22 cellular contexts compared by ENCODE assay signal in the genomic region with DNA sequence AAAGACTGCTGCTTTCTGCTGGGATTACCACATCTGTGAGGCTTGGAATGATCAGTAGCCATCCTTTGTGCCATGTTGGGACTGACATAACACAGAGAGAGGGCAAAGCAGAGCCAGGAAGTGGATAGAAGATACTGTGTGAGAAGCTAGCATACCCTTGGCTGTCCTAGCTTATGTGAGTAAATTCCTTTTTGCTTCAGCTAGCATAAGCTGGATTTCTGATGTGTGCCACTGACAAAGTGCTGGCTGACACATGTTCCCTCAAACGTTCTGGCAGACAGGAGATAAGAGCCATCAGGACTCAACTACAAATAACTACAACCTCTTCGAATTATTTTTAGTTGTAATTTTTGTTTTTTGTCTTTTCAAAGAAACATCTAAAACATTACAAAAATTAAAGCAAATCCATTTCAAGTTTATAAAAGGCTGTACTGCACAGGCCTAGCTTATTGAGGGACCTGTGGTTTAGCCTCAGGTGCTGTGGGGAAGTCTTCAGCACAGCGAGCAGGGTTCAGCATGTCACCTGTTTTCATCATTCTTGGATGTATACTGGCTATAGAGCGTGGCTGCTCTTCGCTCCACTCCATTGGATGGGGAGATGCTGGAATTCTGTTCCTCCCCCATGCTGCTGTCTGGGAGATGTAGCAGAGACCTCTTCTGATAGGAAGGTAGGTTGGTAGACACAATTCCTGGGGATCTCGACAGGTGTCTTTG.
A peak's percentile ranks its signal among the peaks of the same experiment; 100 is the strongest.
DNase-seq lines count a peak whose midpoint lies in the region; ATAC-seq, FAIRE-seq and TF ChIP-seq lines count a peak whose summit lies in the region.
"Had no signal": no experiment of that assay in that cellular context is flagged by ENCODE, and none has a peak within 500 bp of the region (broad histone marks: within the 10 kb centered on the region; RNA-seq: fewer than 3 reads in every experiment).

No MANE protein-coding gene starts in this region.

- H3K27me3 Mint-ChIP-seq in mesothelial cell of epicardium (ENCODE audit: low read depth): no peaks in the 10 kb centered on the region
- no peaks in the 10 kb centered on the region for H3K27me3 Mint-ChIP-seq in activated T-cell treated with anti-CD3 and anti-CD28 coated beads, Interleukin-2, amount 50 U/mL, for 72 hours (ENCODE audit: low read depth)
- H3K27me3 Mint-ChIP-seq: activated B cell treated with CpG ODN at 0.5 μM for 24 hours; activated CD4-positive, alpha-beta memory T cell treated with anti-CD3 and anti-CD28 coated beads for 36 hours; CD4-positive, alpha-beta T cell; central memory CD8-positive, alpha-beta T cell; IgD-negative memory B cell had no signal

- TF ChIP-seq CTCF in AG10803 (conservative IDR thresholded peaks at IDR 0.05; ENCODE audit: low read length): no peak
- TF ChIP-seq CTCF in fibroblast of villous mesenchyme (IDR thresholded peaks at IDR 0.05; ENCODE audit: insufficient read depth, low read depth, low read length): no peak
- TF ChIP-seq CTCF in mesothelial cell of epicardium (IDR thresholded peaks at IDR 0.05; ENCODE audit: unreplicated experiment): no peak
- no peak for TF ChIP-seq CTCF in D721Med (IDR thresholded peaks at IDR 0.05; ENCODE audit: insufficient read depth, missing control alignments)

- H3K27ac Mint-ChIP-seq in mesothelial cell of epicardium: peak overlapping the region; percentile 76
- H3K27ac Mint-ChIP-seq in activated T-cell treated with anti-CD3 and anti-CD28 coated beads, Interleukin-2, amount 50 U/mL, for 72 hours: no peak overlapping the region
- H3K27ac Mint-ChIP-seq: activated CD4-positive, alpha-beta memory T cell treated with anti-CD3 and anti-CD28 coated beads for 36 hours; CD4-positive, alpha-beta T cell had no signal

- H3K4me1 Mint-ChIP-seq in mesothelial cell of epicardium: no peaks in the 10 kb centered on the region
- H3K4me1 Mint-ChIP-seq in activated T-cell treated with anti-CD3 and anti-CD28 coated beads, Interleukin-2, amount 50 U/mL, for 72 hours (ENCODE audit: low read depth): no peaks in the 10 kb centered on the region
- H3K4me1 Mint-ChIP-seq: central memory CD8-positive, alpha-beta T cell had no signal

- no peak for FAIRE-seq in D721Med (lab: Jason Lieb, UNC)

- H3K9me3 Mint-ChIP-seq in mesothelial cell of epicardium: no peaks in the 10 kb centered on the region
- H3K9me3 Mint-ChIP-seq in activated T-cell treated with anti-CD3 and anti-CD28 coated beads, Interleukin-2, amount 50 U/mL, for 72 hours: no peaks in the 10 kb centered on the region
- H3K9me3 Mint-ChIP-seq: activated B cell treated with CpG ODN at 0.5 μM for 24 hours; activated CD4-positive, alpha-beta memory T cell treated with anti-CD3 and anti-CD28 coated beads for 36 hours; CD4-positive, alpha-beta T cell; central memory CD8-positive, alpha-beta T cell; IgD-negative memory B cell had no signal

- peak; percentile 80 for DNase-seq in AG10803 (ENCODE audit: low read depth)
- peak; percentile 14 for DNase-seq in RPMI7951 (ENCODE audit: low read depth)
- DNase-seq in fibroblast of villous mesenchyme (ENCODE audit: low read depth): peak; percentile 45
- DNase-seq in mesothelial cell of epicardium (ENCODE audit: low spot score in 2 of 2, unreplicated experiment in 2 of 2): no peak
- DNase-seq in NOMO-1 (lab: John Stamatoyannopoulos, UW; ENCODE audit: unreplicated experiment in 2 of 2): no peak
- DNase-seq in D721Med (ENCODE audit: insufficient read length, low spot score): no peak
- no peak for DNase-seq in activated T-cell treated with anti-CD3 and anti-CD28 coated beads, Interleukin-2, amount 50 U/mL, for 72 hours
- DNase-seq: activated B cell treated with CpG ODN at 0.5 μM for 24 hours; activated CD4-positive, alpha-beta memory T cell treated with anti-CD3 and anti-CD28 coated beads for 36 hours; activated gamma-delta T cell treated with Interleukin-2 at 50 U/mL for 16 hours; aorta; CD4-positive, alpha-beta T cell; DMS53; left lung; NCI-H146; NCI-H2171 treated with DMSO at 0.1 percent for 48 hours; PC-9; retina; testis had no signal

- peaks cover 49% of the 10 kb centered on the region for H3K36me3 Mint-ChIP-seq in mesothelial cell of epicardium
- peaks cover 0 to 5% of the 10 kb centered on the region in 2 donors for H3K36me3 Mint-ChIP-seq in activated T-cell treated with anti-CD3 and anti-CD28 coated beads, Interleukin-2, amount 50 U/mL, for 72 hours (ENCODE audit: insufficient read depth in 2 of 2)

- no peak for ATAC-seq in activated T-cell treated with anti-CD3 and anti-CD28 coated beads, Interleukin-2, amount 50 U/mL, for 72 hours (replicated peaks in 1 of 2)
- no peak for ATAC-seq in HG03045 (IDR thresholded peaks at IDR 0.05; ENCODE audit: unreplicated experiment)
- ATAC-seq: left lung had no signal

- no peak overlapping the region for H3K4me3 Mint-ChIP-seq in mesothelial cell of epicardium
- H3K4me3 Mint-ChIP-seq in activated T-cell treated with anti-CD3 and anti-CD28 coated beads, Interleukin-2, amount 50 U/mL, for 72 hours: no peak overlapping the region
- H3K4me3 Mint-ChIP-seq: activated B cell treated with CpG ODN at 0.5 μM for 24 hours; activated CD4-positive, alpha-beta memory T cell treated with anti-CD3 and anti-CD28 coated beads for 36 hours; CD4-positive, alpha-beta T cell; central memory CD8-positive, alpha-beta T cell; IgD-negative memory B cell had no signal

- H3K4me3 ChIP-seq in AG10803 (ENCODE audit: low read length): no peak overlapping the region
- no peak overlapping the region for H3K4me3 ChIP-seq in fibroblast of villous mesenchyme (ENCODE audit: low read depth, low read length)
- H3K4me3 ChIP-seq: left lung, PC-9, testis had no signal

Comparison
In these comparisons a context has a peak if more than half of its experiments do, and no peak if none do; other contexts are left out.
1. DNase-seq: peak in AG10803 (single experiment), RPMI7951 (single experiment) and fibroblast of villous mesenchyme (single experiment); none in mesothelial cell of epicardium (0 of 2), NOMO-1 (0 of 2), D721Med (single experiment) and activated T-cell treated with anti-CD3 and anti-CD28 coated beads, Interleukin-2, amount 50 U/mL, for 72 hours (0 of 2).